8 cellular contexts compared by ENCODE assay signal in genomic region chr13:100088282-100088647, GRCh38. TPM values are rescaled to one million over a fixed set of nuclear protein-coding genes. Genes with fewer than 3 reads are reported as not detected.
A peak's percentile ranks its signal among the peaks of the same experiment; 100 is the strongest.
DNase-seq lines count a peak whose midpoint lies in the region; ATAC-seq and TF ChIP-seq lines count a peak whose summit lies in the region.

No MANE protein-coding gene starts in this region.

- H3K4me2 ChIP-seq in skeletal muscle satellite cell (ENCODE audit: low read length): peak overlapping the region; percentile 82

- H3K4me3 ChIP-seq in H7 (ENCODE audit: insufficient read depth, low read depth, low read length) (peak overlapping the region; percentile 99), right atrium auricular region (peak overlapping the region; percentile 80 to 84), skeletal muscle satellite cell (ENCODE audit: low read length) (peak overlapping the region; percentile 93)

- H3K9ac ChIP-seq in skeletal muscle satellite cell (ENCODE audit: low read depth, low read length): peak overlapping the region; percentile 88

- H3K36me3 Mint-ChIP-seq in WTC11: peaks cover 30% of the 10 kb centered on the region

- H3K4me1 ChIP-seq in right atrium auricular region (peaks cover 0 to 18% of the 10 kb centered on the region in 2 donors), skeletal muscle satellite cell (ENCODE audit: control insufficient read depth, insufficient read depth, low read length) (peaks cover 12% of the 10 kb centered on the region)

- no peak for TF ChIP-seq CTCF in WTC11 (IDR thresholded peaks at IDR 0.05)
- TF ChIP-seq CTCF in right atrium auricular region (IDR thresholded peaks at IDR 0.05): no peak

- peak overlapping the region; percentile 76 to 78 for H3K27ac ChIP-seq in right atrium auricular region

- DNase-seq in H7: no peak
- peak; percentile 27 for DNase-seq in WTC11 (ENCODE audit: low spot score)
- no peak for DNase-seq in right atrium auricular region (ENCODE audit: low spot score)
- DNase-seq in D341Med (ENCODE audit: low spot score): no peak
- DNase-seq in NCI-H1092 treated with DMSO at 0.1 percent for 48 hours (lab: John Stamatoyannopoulos, UW): no peak
- DNase-seq in NK-92 treated with Interleukin-12 subunit alpha and Interleukin-12 subunit beta, amount 100 ng/mL, for 24 hours (lab: John Stamatoyannopoulos, UW): no peak

- CTCF ChIA-PET in WTC11 (lab: Charles Lee): interaction anchor here (0.8 to 1.7 kb wide), 6 partner anchors 15 to 432 kb away, joined by 3 to 8 read pairs (median 6); no protein-coding TSS in a partner anchor

- H3K27me3 Mint-ChIP-seq in WTC11 (ENCODE audit: low read depth): no peaks in the 10 kb centered on the region

- ATAC-seq in WTC11 (peak; percentile 1; the same call in 1 of the 2 replicates), GM18907 (IDR thresholded peaks at IDR 0.05; ENCODE audit: unreplicated experiment) (no peak)

- H3K4me1 Mint-ChIP-seq in WTC11: peaks cover 44% of the 10 kb centered on the region

- H3K27me3 ChIP-seq in H7 (ENCODE audit: control insufficient read depth, insufficient read depth, low read length) (no peaks in the 10 kb centered on the region), right atrium auricular region (no peaks in the 10 kb centered on the region), skeletal muscle satellite cell (ENCODE audit: control insufficient read depth, insufficient read depth, low read length) (no peaks in the 10 kb centered on the region)

- H3K9me3 Mint-ChIP-seq in WTC11: no peaks in the 10 kb centered on the region

- peak overlapping the region; percentile 99 for H3K27ac Mint-ChIP-seq in WTC11

- POLR2A ChIA-PET in WTC11 (lab: Charles Lee): interaction anchor here (0.6 to 1.7 kb wide), 5 partner anchors 10 to 101 kb away, joined by 3 to 11 read pairs (median 4); no protein-coding TSS in a partner anchor

- H3K9me3 ChIP-seq in right atrium auricular region (no peaks in the 10 kb centered on the region), skeletal muscle satellite cell (replicated peaks; ENCODE audit: low read length) (no peaks in the 10 kb centered on the region)

- peak overlapping the region; percentile 94 for H3K4me3 Mint-ChIP-seq in WTC11

- peaks cover 5% of the 10 kb centered on the region for H3K36me3 ChIP-seq in H7 (replicated peaks; ENCODE audit: control insufficient read depth, insufficient read depth, low read length)
- no peaks in the 10 kb centered on the region for H3K36me3 ChIP-seq in right atrium auricular region
- H3K36me3 ChIP-seq in skeletal muscle satellite cell (ENCODE audit: insufficient read depth, low read length): peaks cover 3% of the 10 kb centered on the region

TF ChIP-seq in WTC11, 78 proteins besides CTCF, POLR2A, EP300 and RAD21:
- 0 out of 2 replicates have a peak, but pooled peaks have one; percentile 42 for TF ChIP-seq GTF2I (CRISPR knock-in tag; conservative IDR thresholded peaks at IDR 0.05)
- no peak for TF ChIP-seq FOXK1 (CRISPR knock-in tag; IDR thresholded peaks at IDR 0.05)
- TF ChIP-seq, protein P1, sequence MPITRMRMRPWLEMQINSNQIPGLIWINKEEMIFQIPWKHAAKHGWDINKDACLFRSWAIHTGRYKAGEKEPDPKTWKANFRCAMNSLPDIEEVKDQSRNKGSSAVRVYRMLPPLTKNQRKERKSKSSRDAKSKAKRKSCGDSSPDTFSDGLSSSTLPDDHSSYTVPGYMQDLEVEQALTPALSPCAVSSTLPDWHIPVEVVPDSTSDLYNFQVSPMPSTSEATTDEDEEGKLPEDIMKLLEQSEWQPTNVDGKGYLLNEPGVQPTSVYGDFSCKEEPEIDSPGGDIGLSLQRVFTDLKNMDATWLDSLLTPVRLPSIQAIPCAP (CRISPR knock-in tag; IDR thresholded peaks at IDR 0.05): 0 out of 2 replicates have a peak, but pooled peaks have one; percentile 13
- TF ChIP-seq, protein P2, sequence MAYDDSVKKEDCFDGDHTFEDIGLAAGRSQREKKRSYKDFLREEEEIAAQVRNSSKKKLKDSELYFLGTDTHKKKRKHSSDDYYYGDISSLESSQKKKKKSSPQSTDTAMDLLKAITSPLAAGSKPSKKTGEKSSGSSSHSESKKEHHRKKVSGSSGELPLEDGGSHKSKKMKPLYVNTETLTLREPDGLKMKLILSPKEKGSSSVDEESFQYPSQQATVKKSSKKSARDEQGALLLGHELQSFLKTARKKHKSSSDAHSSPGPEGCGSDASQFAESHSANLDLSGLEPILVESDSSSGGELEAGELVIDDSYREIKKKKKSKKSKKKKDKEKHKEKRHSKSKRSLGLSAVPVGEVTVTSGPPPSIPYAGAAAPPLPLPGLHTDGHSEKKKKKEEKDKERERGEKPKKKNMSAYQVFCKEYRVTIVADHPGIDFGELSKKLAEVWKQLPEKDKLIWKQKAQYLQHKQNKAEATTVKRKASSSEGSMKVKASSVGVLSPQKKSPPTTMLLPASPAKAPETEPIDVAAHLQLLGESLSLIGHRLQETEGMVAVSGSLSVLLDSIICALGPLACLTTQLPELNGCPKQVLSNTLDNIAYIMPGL (CRISPR knock-in tag; IDR thresholded peaks at IDR 0.05): no peak

RNA-seq across cellular contexts. Expression of gene PCCA, which starts 0.6 kb away (rescaled TPM):
- total RNA-seq in H7 (2014; rRNA removed; shearing (Covaris generic)): 23.9 and 45.8 TPM in 2 replicates
- total RNA-seq in WTC11 (2021) (52.8 to 68.3 TPM (median 66.2 TPM) in 3 replicates), right atrium auricular region (10 to 100 TPM; 19.6 to 38.6 TPM)
- total RNA-seq in skeletal muscle satellite cell (2012; rRNA removed): 10.9 and 14.2 TPM in 2 replicates
